ENCODE assay signal across 8 cellular contexts in genomic region chr1:116909511-116910378, GRCh38. TPM values are rescaled to one million over a fixed set of nuclear protein-coding genes. Genes with fewer than 3 reads are reported as not detected.
DNase-seq lines count a peak whose midpoint lies in the region; ATAC-seq, FAIRE-seq and TF ChIP-seq lines count a peak whose summit lies in the region.

Gene PTGFRN (plus strand): TSS chr1:116909916. CDS start chr1:116910204, 288 bp downstream.

- H3K27me3 ChIP-seq in H9 (ENCODE audit: insufficient read depth, low read length) (no peaks in the 10 kb centered on the region), SJSA1 (replicated peaks) (peaks cover 19% of the 10 kb centered on the region), K562 (ENCODE audit: control insufficient read depth in 2 of 2, insufficient read depth in 2 of 2, low read length in 2 of 2) (no peaks in the 10 kb centered on the region), rectal smooth muscle tissue (ENCODE audit: control insufficient read depth, insufficient read depth, low read length) (no peaks in the 10 kb centered on the region)

- H3K27me3 Mint-ChIP-seq in H9 (ENCODE audit: low read depth), result no peaks in the 10 kb centered on the region; the same call in 1 of the 2 replicates

- no peaks in the 10 kb centered on the region for H3K36me3 ChIP-seq in SJSA1
- peaks cover 7% of the 10 kb centered on the region; the same call in 1 of the 3 replicates for H3K36me3 ChIP-seq in K562 (ENCODE audit: control insufficient read depth, insufficient read depth, low read length)
- H3K36me3 ChIP-seq in rectal smooth muscle tissue (ENCODE audit: control insufficient read depth, insufficient read depth, low read length), result no peaks in the 10 kb centered on the region

- TF ChIP-seq RAD21 in K562 (CRISPR knock-in tag; conservative IDR thresholded peaks at IDR 0.05 in 1 of 2, IDR thresholded peaks at IDR 0.05 in 1 of 2), result 0 out of 4 replicates have a peak, but pooled peaks of 1 of the 2 experiments have one; percentile 6

- no peak within 1 kb of the TSS for H2AK5ac ChIP-seq in H9 (ENCODE audit: insufficient read length, low read length)

- H3K23ac ChIP-seq in H9 (ENCODE audit: insufficient read length, low read depth, low read length), result no peak within 1 kb of the TSS

- intact Hi-C loops in K562 (cut with micrococcal nuclease), result loop anchor here (5.0 kb wide), 1 partner anchor 82 kb away; no protein-coding TSS in a partner anchor

- H3K4me3 ChIP-seq in SJSA1 (peak within 1 kb of the TSS; percentile 49), K562 (peak within 1 kb of the TSS; percentile 65), rectal smooth muscle tissue (ENCODE audit: low read length) (peak within 1 kb of the TSS; percentile 81)

- no peak within 1 kb of the TSS for H2BK15ac ChIP-seq in H9 (ENCODE audit: low read depth, low read length)

- H3K9me3 ChIP-seq in H9 (ENCODE audit: control insufficient read depth, low read depth, low read length) (no peaks in the 10 kb centered on the region), SJSA1 (replicated peaks) (no peaks in the 10 kb centered on the region), K562 (replicated peaks; ENCODE audit: control insufficient read depth, insufficient read depth, low read depth, low read length) (no peaks in the 10 kb centered on the region)

- CTCF ChIA-PET in K562 (lab: Yijun Ruan, JAX; ENCODE audit: low intra/inter-chr PET ratio), result no interaction called here

- no peaks in the 10 kb centered on the region for H3K9me3 Mint-ChIP-seq in H9

- H3K79me1 ChIP-seq in H9 (ENCODE audit: insufficient read depth, low read depth, low read length, poor library complexity, severe bottlenecking), result no peaks in the 10 kb centered on the region

- H4K5ac ChIP-seq in H9 (ENCODE audit: insufficient read length, low read depth, low read length), result no peak within 1 kb of the TSS

- no peak within 1 kb of the TSS for H3K27ac ChIP-seq in H9 (ENCODE audit: insufficient read length, low read depth, low read length)
- H3K27ac ChIP-seq in SJSA1, result no peak within 1 kb of the TSS
- peak within 1 kb of the TSS; percentile 74 for H3K27ac ChIP-seq in K562 (ENCODE audit: extremely low read depth, low read depth, low read length)
- peak within 1 kb of the TSS; percentile 79 for H3K27ac ChIP-seq in rectal smooth muscle tissue (ENCODE audit: low read depth, low read length)

- H3K4me1 Mint-ChIP-seq in H9, result peaks cover 17 to 20% of the 10 kb centered on the region in 2 experiments

- in situ Hi-C loops in K562 (cut with MboI), result no loop called here

- H2BK12ac ChIP-seq in H9 (ENCODE audit: insufficient read length, low read depth, low read length), result no peak within 1 kb of the TSS

- DNase-seq in AG09319 (ENCODE audit: extremely low read depth, low read depth) (peak; percentile 24), H9 (peak; percentile 64), SJSA1 (ENCODE audit: low read depth in 1 of 2, low spot score in 2 of 2) (peak; percentile 52), K562 (ENCODE audit: extremely low read depth in 1 of 4, low spot score in 3 of 4) (peak; percentile 72 to 78 (median 76)), iPS DF 19.7 (ENCODE audit: low read depth, low spot score) (peak; percentile 45), GOT3 (lab: John Stamatoyannopoulos, UW) (no peak)

- TF ChIP-seq CTCF in AG09319 (IDR thresholded peaks at IDR 0.05; ENCODE audit: low read depth, low read length) (no peak), H9 (conservative IDR thresholded peaks at IDR 0.05) (no peak), K562 (IDR thresholded peaks at IDR 0.05 in 2 of 3, conservative IDR thresholded peaks at IDR 0.05 in 1 of 3; ENCODE audit: insufficient read depth in 2 of 3, low read depth in 1 of 3, low read length in 3 of 3) (no peak)

- POLR2A ChIA-PET in K562 (lab: Yijun Ruan, JAX), result interaction anchor here (0.6 to 2.8 kb wide), 3 partner anchors 9 to 1455 kb away, joined by 3 to 15 read pairs (median 4); no protein-coding TSS in a partner anchor

- H3K4me1 ChIP-seq in H9 (ENCODE audit: insufficient read depth, low read length) (peaks cover 9% of the 10 kb centered on the region; the same call in 1 of the 2 replicates), SJSA1 (replicated peaks) (peaks cover 13% of the 10 kb centered on the region), K562 (replicated peaks in 1 of 2; ENCODE audit: control insufficient read depth in 2 of 2, insufficient read depth in 2 of 2, low read length in 2 of 2) (peaks cover 31 to 33% of the 10 kb centered on the region in 2 experiments), rectal smooth muscle tissue (ENCODE audit: control insufficient read depth, insufficient read depth, low read length) (peaks cover 19% of the 10 kb centered on the region)

- H3T11ph ChIP-seq in H9 (ENCODE audit: low read length), result no peak within 1 kb of the TSS

- H3K18ac ChIP-seq in H9 (ENCODE audit: insufficient read length, low read depth, low read length), result peak within 1 kb of the TSS; percentile 51

- WGBS in H9 (ENCODE audit: extremely low coverage, insufficient read length, low lambda C conversion rate), result no CpG with 5 or more reads among the region's 86 CpGs
- WGBS in K562 (ENCODE audit: insufficient coverage, low coverage, missing lambda C conversion rate), result 17% methylated on average over 37 of the region's 86 CpGs

- peaks cover 5% of the 10 kb centered on the region for H3K23me2 ChIP-seq in H9 (ENCODE audit: insufficient read length, low read depth, low read length, poor library complexity, severe bottlenecking)

- peak within 1 kb of the TSS; percentile 64 for H3K4me2 ChIP-seq in H9 (ENCODE audit: insufficient read depth, insufficient read length, low read length)
- H3K4me2 ChIP-seq in K562 (ENCODE audit: insufficient read depth, low read length), result peak within 1 kb of the TSS; percentile 83

- H2BK20ac ChIP-seq in H9 (ENCODE audit: low read depth, low read length, poor library complexity, severe bottlenecking), result no peak within 1 kb of the TSS

- H3K4ac ChIP-seq in H9 (ENCODE audit: low read depth, low read length), result no peak within 1 kb of the TSS

- peak within 1 kb of the TSS; percentile 70 for H3K14ac ChIP-seq in H9 (ENCODE audit: insufficient read depth, low read length)

- H3K36me3 Mint-ChIP-seq in H9 (ENCODE audit: insufficient read depth in 1 of 3, low read depth in 3 of 3), result no peaks in the 10 kb centered on the region; a peak in 2 of 7 replicates

- TF ChIP-seq EP300 in K562 (IDR thresholded peaks at IDR 0.05; ENCODE audit: low read length), result no peak

- no peaks in the 10 kb centered on the region for H3K9me1 ChIP-seq in K562 (ENCODE audit: control insufficient read depth, insufficient read depth, low read length)

- no peak within 1 kb of the TSS for H3K56ac ChIP-seq in H9 (ENCODE audit: insufficient read length, low read depth, low read length)

- FAIRE-seq in K562 (lab: Jason Lieb, UNC), result no peak

- H2BK5ac ChIP-seq in H9 (ENCODE audit: insufficient read length, low read length), result no peak within 1 kb of the TSS

- no peak within 1 kb of the TSS for H4K8ac ChIP-seq in H9 (replicated peaks; ENCODE audit: insufficient read length, low read depth, low read length)

- no peaks in the 10 kb centered on the region for H4K20me1 ChIP-seq in H9 (ENCODE audit: control insufficient read depth, insufficient read depth, insufficient read length)
- H4K20me1 ChIP-seq in K562 (replicated peaks; ENCODE audit: control insufficient read depth, insufficient read depth, low read length), result no peaks in the 10 kb centered on the region

- no peak within 1 kb of the TSS for H2BK120ac ChIP-seq in H9 (ENCODE audit: low read depth, low read length, poor library complexity, severe bottlenecking)

- peak; percentile 51; the same call in 1 of the 2 replicates for TF ChIP-seq POLR2A in K562 (conservative IDR thresholded peaks at IDR 0.05)

- TSS peak; percentile 54 for BruUV-seq in K562 (replicated peaks; lab: Mats Ljungman, UMichigan)

- H2AFZ ChIP-seq in H9 (ENCODE audit: low read length), result no peak within 1 kb of the TSS
- peak within 1 kb of the TSS; percentile 93 for H2AFZ ChIP-seq in K562 (ENCODE audit: low read depth, low read length)

- H3K9ac ChIP-seq in H9 (ENCODE audit: extremely low read depth, insufficient read length, low read length) (peak within 1 kb of the TSS; percentile 66), K562 (ENCODE audit: insufficient read depth in 1 of 2, low read depth in 2 of 2, low read length in 2 of 2) (peak within 1 kb of the TSS; percentile 82 to 97), rectal smooth muscle tissue (ENCODE audit: low read length) (peak within 1 kb of the TSS; percentile 68)

- peak within 1 kb of the TSS; percentile 86 to 90 for H3K4me3 Mint-ChIP-seq in H9

- H4K91ac ChIP-seq in H9 (ENCODE audit: insufficient read length, low read depth, low read length), result no peak within 1 kb of the TSS

- H3K79me2 ChIP-seq in H9 (ENCODE audit: insufficient read depth, low read length), result peaks cover 1% of the 10 kb centered on the region; the same call in 1 of the 2 replicates
- H3K79me2 ChIP-seq in K562 (ENCODE audit: control insufficient read depth, insufficient read depth, low read length), result peaks cover 44% of the 10 kb centered on the region

- peak within 1 kb of the TSS in 2 of 3 experiments; percentile 64 to 80; a peak in 3 of 7 replicates for H3K27ac Mint-ChIP-seq in H9

- ATAC-seq in K562, result peak; percentile 74
- no peak for ATAC-seq in HG03460 (IDR thresholded peaks at IDR 0.05; ENCODE audit: unreplicated experiment)

RNA-seq across cellular contexts. Expression of gene PTGFRN, which starts in this region (rescaled TPM):
- total RNA-seq in H9 (2021), result 26.3 and 31.7 TPM in 2 replicates
- 15.6 and 25.2 TPM in 2 replicates for total RNA-seq in SJSA1 (2014; rRNA removed; shearing (Covaris generic))
- total RNA-seq in K562 (2011; cell fraction: chromatin; rRNA removed; ENCODE audit: low replicate concordance), result 38.9 and 44.3 TPM in 2 replicates
- total RNA-seq in K562 (2011; cell fraction: nucleolus; rRNA removed), result 39.0 and 41.6 TPM in 2 replicates
- total RNA-seq in K562 (2011; cell fraction: nucleoplasm; rRNA removed), result 49.9 and 52.4 TPM in 2 replicates
- total RNA-seq in K562 (2014; rRNA removed), result 22.4 and 26.2 TPM in 2 replicates
- 22.5 and 24.9 TPM in 2 replicates for total RNA-seq in K562 (2014; rRNA removed; fragmentation: Illumina TruSeq; extraction: Trizol)
- total RNA-seq in K562 (2015; rRNA removed; fragmentation: Illumina TruSeq; extraction: Trizol), result 26.2 and 27.1 TPM in 2 replicates
- total RNA-seq in K562 (2021), result 29.7 and 33.1 TPM in 2 replicates
- polyA plus RNA-seq in K562 (2011; rRNA removed), result 25.7 and 25.8 TPM in 2 replicates
- polyA plus RNA-seq in K562 (2011; cell fraction: cytosol; rRNA removed), result 14.4 and 19.7 TPM in 2 replicates
- polyA plus RNA-seq in K562 (2011; cell fraction: nucleus; rRNA removed), result 16.7 and 18.7 TPM in 2 replicates
- polyA plus RNA-seq in K562 (2012), result 26.2 and 27.1 TPM in 2 replicates
- polyA plus RNA-seq in K562 (2014; fragmentation: Illumina TruSeq; extraction: Trizol), result 21.0 and 21.3 TPM in 2 replicates
- polyA plus RNA-seq in K562 (2014; fragmentation: Nextera tagmentation; extraction: Ambion mirVana), result 10 to 100 TPM; 17.3 to 26.5 TPM
- polyA plus RNA-seq in K562 (2014; rRNA removed), result 19.4 and 28.1 TPM in 2 replicates
- polyA minus RNA-seq in K562 (2011; rRNA and poly(A)+ RNA removed), result 36.8 and 45.4 TPM in 2 replicates
- polyA minus RNA-seq in K562 (2011; cell fraction: cytosol; rRNA and poly(A)+ RNA removed), result 24.8 and 26.2 TPM in 2 replicates
- 20.2 and 29.7 TPM in 2 replicates for polyA minus RNA-seq in K562 (2011; cell fraction: nucleus; rRNA and poly(A)+ RNA removed)

Comparison
In these comparisons a context has a peak if more than half of its experiments do, and no peak if none do; other contexts are left out.
1. H3K27ac ChIP-seq: peak in K562 (single experiment) and rectal smooth muscle tissue (single experiment); none in H9 (single experiment) and SJSA1 (single experiment).
2. Peak in every context shown above with its lines, with median percentiles within 50 percentile points of each other: H3K9ac ChIP-seq and H3K4me3 ChIP-seq.